In genomic region chr7:84181628-84182027, GRCh38 we compare ENCODE assay signal across 15 cellular contexts. TPM values are rescaled to one million over a fixed set of nuclear protein-coding genes. Genes with fewer than 3 reads are reported as not detected.
DNase-seq lines count a peak whose midpoint lies in the region; ATAC-seq and TF ChIP-seq lines count a peak whose summit lies in the region.
"Had no signal": no experiment of that assay in that cellular context is flagged by ENCODE, and none has a peak within 500 bp of the region (broad histone marks: within the 10 kb centered on the region; RNA-seq: fewer than 3 reads in every experiment).

No MANE protein-coding gene starts in this region.

- H3K9me2 ChIP-seq in PC-3 (replicated peaks; ENCODE audit: low read length) (no peaks in the 10 kb centered on the region), hepatocyte (replicated peaks; ENCODE audit: insufficient read depth) (no peaks in the 10 kb centered on the region)

- H3K4me2 ChIP-seq in PC-3 (ENCODE audit: low read length) = no peak overlapping the region
- H3K4me2 ChIP-seq in hepatocyte = no peak overlapping the region

- H3K4me3 ChIP-seq in A673 (ENCODE audit: low read depth, low read length, poor library complexity, severe bottlenecking) (no peak overlapping the region), HFF-Myc (replicated peaks; ENCODE audit: low read depth, low read length) (no peak overlapping the region), PC-3 (ENCODE audit: low read length) (no peak overlapping the region), hepatocyte (no peak overlapping the region)
- H3K4me3 ChIP-seq: Peyer's patch had no signal

- H3K27me3 ChIP-seq in A673 (replicated peaks; ENCODE audit: insufficient read depth, low read depth, low read length, poor library complexity) = no peaks in the 10 kb centered on the region
- H3K27me3 ChIP-seq in PC-3 (ENCODE audit: low read length) = no peaks in the 10 kb centered on the region
- no peaks in the 10 kb centered on the region for H3K27me3 ChIP-seq in hepatocyte
- H3K27me3 ChIP-seq: Peyer's patch had no signal

- no peak overlapping the region for H3K9ac ChIP-seq in PC-3 (ENCODE audit: low read length)

- H3F3A ChIP-seq in PC-3 (ENCODE audit: low read length, unreplicated experiment) = no peaks in the 10 kb centered on the region

- no TSS peak for BruUV-seq in A673 (replicated peaks; lab: Mats Ljungman, UMichigan)
- no TSS peak for BruUV-seq in PC-3 (replicated peaks; lab: Mats Ljungman, UMichigan)

- H3K9me3 ChIP-seq in A673 (ENCODE audit: low read depth, low read length, poor library complexity, severe bottlenecking) (no peaks in the 10 kb centered on the region), PC-3 (ENCODE audit: low read length) (no peaks in the 10 kb centered on the region), hepatocyte (ENCODE audit: low read depth) (no peaks in the 10 kb centered on the region)
- H3K9me3 ChIP-seq: Peyer's patch had no signal

- H2AFZ ChIP-seq in PC-3 (ENCODE audit: low read length) (no peak overlapping the region), hepatocyte (no peak overlapping the region)

- ATAC-seq in PC-3 = no peak
- ATAC-seq in GM21619 (IDR thresholded peaks at IDR 0.05; ENCODE audit: unreplicated experiment) = no peak
- no peak for ATAC-seq in HG03457 (IDR thresholded peaks at IDR 0.05; ENCODE audit: unreplicated experiment)
- no peak for ATAC-seq in HG03342 (IDR thresholded peaks at IDR 0.05; ENCODE audit: unreplicated experiment)

- intact Hi-C loops in A673 (cut with micrococcal nuclease; ENCODE audit: unreplicated experiment) (no loop called here), PC-3 (cut with micrococcal nuclease) (no loop called here)

- POLR2A ChIA-PET in A673 (lab: Charles Lee; ENCODE audit: low non-redundant PET) (interaction anchor here (0.7 kb wide), 1 partner anchor 588 kb away, joined by 3 read pairs; no protein-coding TSS in a partner anchor), PC-3 (lab: Charles Lee; ENCODE audit: unreplicated experiment) (no interaction called here)

- H3K4me1 ChIP-seq in A673 (ENCODE audit: insufficient read depth, low read length, poor library complexity, severe bottlenecking) (peaks cover 31% of the 10 kb centered on the region), PC-3 (ENCODE audit: insufficient read depth, low read length) (peaks cover 29% of the 10 kb centered on the region), hepatocyte (ENCODE audit: insufficient read depth) (peaks cover 5% of the 10 kb centered on the region)
- H3K4me1 ChIP-seq: Peyer's patch had no signal

- H3K36me3 ChIP-seq in A673 (ENCODE audit: insufficient read depth, low read length, poor library complexity, severe bottlenecking) = no peaks in the 10 kb centered on the region
- peaks cover 4% of the 10 kb centered on the region; the same call in 1 of the 2 replicates for H3K36me3 ChIP-seq in PC-3 (ENCODE audit: low read depth, low read length)
- H3K36me3 ChIP-seq in hepatocyte (replicated peaks; ENCODE audit: insufficient read depth, low read depth) = no peaks in the 10 kb centered on the region
- H3K36me3 ChIP-seq: Peyer's patch had no signal

- no peak for TF ChIP-seq CTCF in A673 (conservative IDR thresholded peaks at IDR 0.05; ENCODE audit: low read depth, low read length)
- no peak for TF ChIP-seq CTCF in HFF-Myc (IDR thresholded peaks at IDR 0.05; ENCODE audit: low read depth, low read length, missing control alignments)
- no peak for TF ChIP-seq CTCF in PC-3 (conservative IDR thresholded peaks at IDR 0.05; ENCODE audit: low read depth, low read length)
- TF ChIP-seq CTCF in hepatocyte (IDR thresholded peaks at IDR 0.05; ENCODE audit: poor library complexity) = no peak

- H3K79me2 ChIP-seq in PC-3 (ENCODE audit: low read length) (peaks cover 75% of the 10 kb centered on the region), hepatocyte (peaks cover 65% of the 10 kb centered on the region)

- CTCF ChIA-PET in A673 (lab: Charles Lee) (no interaction called here), PC-3 (lab: Charles Lee) (no interaction called here)

- DNase-seq in A673 (ENCODE audit: low spot score) (no peak), HFF-Myc (ENCODE audit: extremely low read depth, low read depth) (peak; percentile 27), PC-3 (no peak), hepatocyte (ENCODE audit: low spot score) (no peak), HuH-7.5 (ENCODE audit: low spot score) (no peak)
- DNase-seq: COR-L47, DMS153, NCI-H1436 treated with DMSO at 0.1 percent for 48 hours, Peyer's patch, SHP77 had no signal

- WGBS in hepatocyte (ENCODE audit: low lambda C conversion rate, missing lambda C conversion rate) = 67% methylated on average over 2 of the region's 2 CpGs

- H3K27ac ChIP-seq in A673 (ENCODE audit: low read depth, low read length, poor library complexity, severe bottlenecking) (peak overlapping the region; percentile 25), PC-3 (ENCODE audit: low read length) (peak overlapping the region; percentile 24), hepatocyte (peak overlapping the region; percentile 28)
- H3K27ac ChIP-seq: 22Rv1, C4-2B, Peyer's patch had no signal

- no peaks in the 10 kb centered on the region for H4K20me1 ChIP-seq in PC-3 (ENCODE audit: low read length)
- H4K20me1 ChIP-seq in hepatocyte (ENCODE audit: insufficient read depth, poor library complexity, severe bottlenecking) = no peaks in the 10 kb centered on the region

RNA-seq across cellular contexts. Expression of gene SEMA3A, which starts 13.0 kb away (rescaled TPM):
- total RNA-seq in A673 (2021) (22.8 and 26.9 TPM in 2 replicates), PC-3 (2014; rRNA removed) (13.7 and 16.9 TPM in 2 replicates), hepatocyte (64.6 and 72.3 TPM in 2 replicates)
- polyA plus RNA-seq in hepatocyte = 19.3 and 20.2 TPM in 2 replicates
